In genomic region chr2:110588520-110588919, GRCh38 we compare ENCODE assay signal across 6 cellular contexts. TPM values are rescaled to one million over a fixed set of nuclear protein-coding genes. Genes with fewer than 3 reads are reported as not detected.
DNase-seq lines count a peak whose midpoint lies in the region; ATAC-seq and TF ChIP-seq lines count a peak whose summit lies in the region.
"Not testable (repeated sequence)": the region's sequence is repeated elsewhere in the genome, so short reads cannot be mapped to it uniquely, and the experiment has no call there.

No MANE protein-coding gene starts in this region.

- not testable (repeated sequence) for H3K27me3 ChIP-seq in gastroesophageal sphincter, heart right ventricle, right lobe of liver

- not testable (repeated sequence) for TF ChIP-seq EP300 in gastroesophageal sphincter (IDR thresholded peaks at IDR 0.05)

- DNase-seq in Right ventricle myocardium superior; heart right ventricle; left ventricle myocardium superior; left lobe of liver (ENCODE audit: low spot score); right lobe of liver: not testable (repeated sequence)

- not testable (repeated sequence) for H3K4me3 ChIP-seq in gastroesophageal sphincter, heart right ventricle, right lobe of liver

- intact Hi-C loops in Right ventricle myocardium superior (cut with DNase I); heart right ventricle (cut with DNase I); left ventricle myocardium superior (cut with micrococcal nuclease); right lobe of liver (cut with DNase I): not testable (repeated sequence)

- not testable (repeated sequence) for H3K4me1 ChIP-seq in gastroesophageal sphincter, heart right ventricle, right lobe of liver

- no CpG with 5 or more reads among the region's 1 CpG for WGBS in gastroesophageal sphincter (ENCODE audit: low coverage in 1 of 2), 2 donors
- WGBS in heart right ventricle, 2 donors, result no CpG with 5 or more reads among the region's 1 CpG
- whole genome bisulfite sequencing in right lobe of liver (ENCODE audit: insufficient coverage, low coverage, low lambda C conversion rate, missing lambda C conversion rate), result no CpG with 5 or more reads among the region's 1 CpG

- ATAC-seq in gastroesophageal sphincter, result peak; percentile 89
- ATAC-seq in Right ventricle myocardium superior (ENCODE audit: poor library complexity), result peak; percentile 90
- ATAC-seq in heart right ventricle, result peak in 7 of 8 donors; percentile 62 to 88 (median 71)
- ATAC-seq in left ventricle myocardium superior, result peak; percentile 89
- peak; percentile 94 for ATAC-seq in left lobe of liver
- ATAC-seq in right lobe of liver, result peak; percentile 88 to 93 (median 91)

- not testable (repeated sequence) for H3K9me3 ChIP-seq in gastroesophageal sphincter, heart right ventricle, right lobe of liver

- not testable (repeated sequence) for TF ChIP-seq POLR2A in gastroesophageal sphincter (IDR thresholded peaks at IDR 0.05); right lobe of liver (IDR thresholded peaks at IDR 0.05)

- TF ChIP-seq CTCF in gastroesophageal sphincter (IDR thresholded peaks at IDR 0.05); heart right ventricle (IDR thresholded peaks at IDR 0.05); right lobe of liver (IDR thresholded peaks at IDR 0.05): not testable (repeated sequence)

- H3K36me3 ChIP-seq in gastroesophageal sphincter, heart right ventricle, right lobe of liver: not testable (repeated sequence)

- H3K27ac ChIP-seq in gastroesophageal sphincter, heart right ventricle, right lobe of liver: not testable (repeated sequence)

RNA-seq across cellular contexts. Expression of gene RGPD6, which starts 11.5 kb away (rescaled TPM):
- total RNA-seq in gastroesophageal sphincter, result 10 to 100 TPM; 26.2 to 66.8 (median 45.2) TPM
- total RNA-seq in Right ventricle myocardium superior, result 5.8 TPM
- total RNA-seq in heart right ventricle, result 10 to 100 TPM in 8 of 10 donors, 1 to 10 TPM in 2; 4.7 to 27.8 (median 12.0) TPM
- 10 to 100 TPM in 1 of 2 donors, 1 to 10 TPM in 1; 4.5 to 13.8 TPM for polyA plus RNA-seq in heart right ventricle
- total RNA-seq in left ventricle myocardium superior, result 17.4 TPM
- 2.7 TPM for total RNA-seq in left lobe of liver
- total RNA-seq in right lobe of liver, result 10 to 100 TPM in 3 of 6 experiments, 1 to 10 TPM in 3; 7.1 to 19.1 (median 10.5) TPM
